In genomic region chr19:52170304-52170703, GRCh38 we compare ENCODE assay signal across 8 cellular contexts. TPM values are rescaled to one million over a fixed set of nuclear protein-coding genes. Genes with fewer than 3 reads are reported as not detected.
DNase-seq lines count a peak whose midpoint lies in the region; ATAC-seq and TF ChIP-seq lines count a peak whose summit lies in the region.

No MANE protein-coding gene starts in this region.

- H3K27me3 ChIP-seq in gastroesophageal sphincter (no peaks in the 10 kb centered on the region), gastrocnemius medialis (no peaks in the 10 kb centered on the region)

- intact Hi-C loops in gastrocnemius medialis (cut with DNase I; ENCODE audit: low total_unique reads): no loop called here

- no peak for TF ChIP-seq EP300 in gastroesophageal sphincter (IDR thresholded peaks at IDR 0.05)

- DNase-seq in GM12864 (ENCODE audit: low read depth): no peak
- no peak for DNase-seq in WTC11 (ENCODE audit: low spot score)
- DNase-seq in gastrocnemius medialis: no peak
- no peak for DNase-seq in NCI-H345 (lab: John Stamatoyannopoulos, UW)
- no peak for DNase-seq in NCI-H128 (lab: John Stamatoyannopoulos, UW; ENCODE audit: unreplicated experiment)
- DNase-seq in midbrain (lab: John Stamatoyannopoulos, UW): no peak

- WGBS in gastroesophageal sphincter (ENCODE audit: low coverage in 1 of 2), 2 donors: 3 to 5% methylated on average over 5 of the region's 5 CpGs

- H3K36me3 ChIP-seq in gastroesophageal sphincter (peaks cover 0 to 43% of the 10 kb centered on the region in 2 donors), gastrocnemius medialis (peaks cover 0 to 26% of the 10 kb centered on the region in 2 donors)

- TF ChIP-seq CTCF in GM12864 (IDR thresholded peaks at IDR 0.05; ENCODE audit: low read depth, low read length, missing control alignments) (no peak), WTC11 (IDR thresholded peaks at IDR 0.05) (no peak), gastroesophageal sphincter (IDR thresholded peaks at IDR 0.05) (no peak), gastrocnemius medialis (IDR thresholded peaks at IDR 0.05 in 4 of 5, conservative IDR thresholded peaks at IDR 0.05 in 1 of 5) (no peak)

- TF ChIP-seq POLR2A in gastroesophageal sphincter (IDR thresholded peaks at IDR 0.05): no peak
- no peak for TF ChIP-seq POLR2A in gastrocnemius medialis (IDR thresholded peaks at IDR 0.05)

- H3K27ac ChIP-seq in gastroesophageal sphincter: peak overlapping the region in 3 of 4 donors; percentile 84 to 90 (median 86)
- peak overlapping the region; percentile 78 to 85 (median 84) for H3K27ac ChIP-seq in gastrocnemius medialis

- peak overlapping the region; percentile 89 for H3K4me3 Mint-ChIP-seq in WTC11

- peaks cover 22% of the 10 kb centered on the region for H3K36me3 Mint-ChIP-seq in WTC11

- H3K4me1 Mint-ChIP-seq in WTC11: peaks cover 19% of the 10 kb centered on the region

- ATAC-seq in WTC11: peak; percentile 30
- ATAC-seq in gastroesophageal sphincter: no peak
- ATAC-seq in gastrocnemius medialis: no peak
- ATAC-seq in HG03280 (IDR thresholded peaks at IDR 0.05; ENCODE audit: unreplicated experiment): no peak

- H3K27ac Mint-ChIP-seq in WTC11: no peak overlapping the region

- peaks cover 7% of the 10 kb centered on the region; the same call in 1 of the 2 replicates for H3K9me3 Mint-ChIP-seq in WTC11

- H3K4me1 ChIP-seq in gastroesophageal sphincter (peaks cover 0 to 27% (median 5%) of the 10 kb centered on the region in 3 donors), gastrocnemius medialis (peaks cover 7 to 9% of the 10 kb centered on the region in 2 donors)

- in situ Hi-C loops in gastrocnemius medialis (cut with MboI; ENCODE audit: low sequenced_read_pairs in 4 of 4): no loop called here

- CTCF ChIA-PET in WTC11 (lab: Charles Lee): no interaction called here

- H3K27me3 Mint-ChIP-seq in WTC11 (ENCODE audit: low read depth): peaks cover 12% of the 10 kb centered on the region

- H3K9me3 ChIP-seq in gastroesophageal sphincter (no peaks in the 10 kb centered on the region), gastrocnemius medialis (no peaks in the 10 kb centered on the region)

- H3K4me3 ChIP-seq in GM12864 (ENCODE audit: low read depth, low read length): peak overlapping the region; percentile 87
- H3K4me3 ChIP-seq in gastroesophageal sphincter: peak overlapping the region; percentile 85 to 90
- H3K4me3 ChIP-seq in gastrocnemius medialis: peak overlapping the region; percentile 71 to 94 (median 82)

- POLR2A ChIA-PET in WTC11 (lab: Charles Lee): interaction anchor here (0.6 to 0.9 kb wide), 3 partner anchors 19 to 539 kb away, joined by 3 to 5 read pairs (median 3); partner anchors contain the start of gene ZNF616

TF ChIP-seq in WTC11, 78 proteins besides CTCF, POLR2A, EP300 and RAD21:
- TF ChIP-seq NFE2L1 (CRISPR knock-in tag; IDR thresholded peaks at IDR 0.05) (no peak), ZNF416 (CRISPR knock-in tag; IDR thresholded peaks at IDR 0.05) (no peak), RELA (CRISPR knock-in tag; IDR thresholded peaks at IDR 0.05; ENCODE audit: borderline replicate concordance) (no peak), PREB (CRISPR knock-in tag; IDR thresholded peaks at IDR 0.05; ENCODE audit: borderline replicate concordance) (no peak), ZNF425 (CRISPR knock-in tag; conservative IDR thresholded peaks at IDR 0.05) (no peak), JUN (CRISPR knock-in tag; IDR thresholded peaks at IDR 0.05) (no peak), ZNF281 (CRISPR knock-in tag; IDR thresholded peaks at IDR 0.05) (no peak), CREM (CRISPR knock-in tag; IDR thresholded peaks at IDR 0.05) (no peak), ATF1 (CRISPR knock-in tag; IDR thresholded peaks at IDR 0.05) (no peak)
- TF ChIP-seq, protein P1, sequence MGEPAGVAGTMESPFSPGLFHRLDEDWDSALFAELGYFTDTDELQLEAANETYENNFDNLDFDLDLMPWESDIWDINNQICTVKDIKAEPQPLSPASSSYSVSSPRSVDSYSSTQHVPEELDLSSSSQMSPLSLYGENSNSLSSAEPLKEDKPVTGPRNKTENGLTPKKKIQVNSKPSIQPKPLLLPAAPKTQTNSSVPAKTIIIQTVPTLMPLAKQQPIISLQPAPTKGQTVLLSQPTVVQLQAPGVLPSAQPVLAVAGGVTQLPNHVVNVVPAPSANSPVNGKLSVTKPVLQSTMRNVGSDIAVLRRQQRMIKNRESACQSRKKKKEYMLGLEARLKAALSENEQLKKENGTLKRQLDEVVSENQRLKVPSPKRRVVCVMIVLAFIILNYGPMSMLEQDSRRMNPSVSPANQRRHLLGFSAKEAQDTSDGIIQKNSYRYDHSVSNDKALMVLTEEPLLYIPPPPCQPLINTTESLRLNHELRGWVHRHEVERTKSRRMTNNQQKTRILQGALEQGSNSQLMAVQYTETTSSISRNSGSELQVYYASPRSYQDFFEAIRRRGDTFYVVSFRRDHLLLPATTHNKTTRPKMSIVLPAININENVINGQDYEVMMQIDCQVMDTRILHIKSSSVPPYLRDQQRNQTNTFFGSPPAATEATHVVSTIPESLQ (CRISPR knock-in tag; IDR thresholded peaks at IDR 0.05): no peak

RNA-seq across cellular contexts. Expression of gene ZNF836, which starts 1.1 kb away (rescaled TPM):
- total RNA-seq in WTC11 (2021): 20.3 to 28.8 TPM (median 22.8 TPM) in 3 replicates
- 10 to 100 TPM in 2 of 4 donors, 1 to 10 TPM in 2; 5.7 to 27.9 (median 12.6) TPM for total RNA-seq in gastroesophageal sphincter
- 1 to 10 TPM; 1.2 to 4.9 (median 2.3) TPM for total RNA-seq in gastrocnemius medialis

RNA-seq across cellular contexts. Expression of gene PPP2R1A, which starts 19.5 kb away (rescaled TPM):
- total RNA-seq in WTC11 (2021) (505 to 507 TPM (median 506 TPM) in 3 replicates), gastroesophageal sphincter (100 to 1,000 TPM; 177 to 286 (median 190) TPM), gastrocnemius medialis (100 to 1,000 TPM; 263 to 302 (median 290) TPM)

RNA-seq across cellular contexts. Expression of gene ZNF616, which starts 30.6 kb away (rescaled TPM):
- total RNA-seq in WTC11 (2021) (27.2 to 34.6 TPM (median 28.8 TPM) in 3 replicates), gastroesophageal sphincter (10 to 100 TPM in 1 of 4 donors, 1 to 10 TPM in 3; 4.0 to 11.2 (median 5.8) TPM), gastrocnemius medialis (1 to 10 TPM; 1.1 to 5.3 (median 2.4) TPM)
